Comparison of ENCODE assay signal across 1 cellular context in genomic region chr1:210260087-210260486, GRCh38.
TF ChIP-seq lines count a peak whose summit lies in the region.

No MANE protein-coding gene starts in this region.

TF ChIP-seq in IMR-90, 13 proteins besides CTCF, POLR2A, EP300 and RAD21:
- TF ChIP-seq USF2 (IDR thresholded peaks at IDR 0.05; ENCODE audit: low read depth, low read length) = no peak
- TF ChIP-seq MAZ (IDR thresholded peaks at IDR 0.05; ENCODE audit: borderline replicate concordance, low read depth, low read length) = no peak
